In genomic region chr1:19384772-19385187, GRCh38 we compare ENCODE assay signal across 13 cellular contexts.
DNase-seq lines count a peak whose midpoint lies in the region; TF ChIP-seq lines count a peak whose summit lies in the region.
"Had no signal": no experiment of that assay in that cellular context is flagged by ENCODE, and none has a peak within 500 bp of the region (broad histone marks: within the 10 kb centered on the region; RNA-seq: fewer than 3 reads in every experiment).

No MANE protein-coding gene starts in this region.

- TF ChIP-seq POLR2A in Peyer's patch (IDR thresholded peaks at IDR 0.05) = peak in 1 of 2 donors; percentile 11

- H2AK5ac ChIP-seq in H9 (ENCODE audit: insufficient read length, low read length) = no peak overlapping the region

- no peak overlapping the region for H2BK120ac ChIP-seq in H9 (ENCODE audit: low read depth, low read length, poor library complexity, severe bottlenecking)

- POLR2A ChIA-PET in CD4-positive, alpha-beta memory T cell (lab: Charles Lee; ENCODE audit: partially characterized antibody) = interaction anchor here (0.9 kb wide), 1 partner anchor 92 kb away, joined by 3 read pairs; no protein-coding TSS in a partner anchor

- peaks cover 8% of the 10 kb centered on the region for H3K79me1 ChIP-seq in H9 (ENCODE audit: insufficient read depth, low read depth, low read length, poor library complexity, severe bottlenecking)

- H3K18ac ChIP-seq in H9 (ENCODE audit: insufficient read length, low read depth, low read length) = no peak overlapping the region

- 77% methylated on average over 7 of the region's 7 CpGs for WGBS in hepatocyte (ENCODE audit: low lambda C conversion rate, missing lambda C conversion rate)
- WGBS in H9 (ENCODE audit: extremely low coverage, insufficient read length, low lambda C conversion rate) = no CpG with 5 or more reads among the region's 7 CpGs

- H4K5ac ChIP-seq in H9 (ENCODE audit: insufficient read length, low read depth, low read length) = no peak overlapping the region

- no peak for DNase-seq in CD4-positive, alpha-beta memory T cell
- peak in 2 of 3 donors; percentile 60 to 85 for DNase-seq in Peyer's patch
- peak; percentile 78 for DNase-seq in hepatocyte (ENCODE audit: low spot score)
- no peak for DNase-seq in activated gamma-delta T cell treated with Interleukin-2 at 50 U/mL for 16 hours
- DNase-seq in occipital lobe (lab: John Stamatoyannopoulos, UW) = no peak
- DNase-seq in COLO829 (ENCODE audit: low spot score) = no peak
- no peak for DNase-seq in H9
- DNase-seq: central memory CD4-positive, alpha-beta T cell; DND-41; SHP77 treated with DMSO at 0.1 percent for 48 hours had no signal

- intact Hi-C loops in CD4-positive, alpha-beta memory T cell (cut with micrococcal nuclease) = no loop called here

- H3K4ac ChIP-seq in H9 (ENCODE audit: low read depth, low read length) = no peak overlapping the region

- H3K4me1 ChIP-seq in CD4-positive, alpha-beta memory T cell (ENCODE audit: insufficient read depth, low read length) = peaks cover 28% of the 10 kb centered on the region
- H3K4me1 ChIP-seq in Peyer's patch (peaks cover 0 to 53% (median 5%) of the 10 kb centered on the region in 4 donors), hepatocyte (ENCODE audit: insufficient read depth) (peaks cover 40% of the 10 kb centered on the region), rectal smooth muscle tissue (ENCODE audit: control insufficient read depth, insufficient read depth, low read length) (peaks cover 18% of the 10 kb centered on the region), H9 (ENCODE audit: insufficient read depth, low read length) (no peaks in the 10 kb centered on the region)

- H3K36me3 ChIP-seq in CD4-positive, alpha-beta memory T cell (ENCODE audit: insufficient read depth, low read length) = peaks cover 46% of the 10 kb centered on the region
- H3K36me3 ChIP-seq in Peyer's patch = peaks cover 0 to 35% (median 0%) of the 10 kb centered on the region in 3 donors
- no peaks in the 10 kb centered on the region for H3K36me3 ChIP-seq in hepatocyte (replicated peaks; ENCODE audit: insufficient read depth, low read depth)
- H3K36me3 ChIP-seq in rectal smooth muscle tissue (ENCODE audit: control insufficient read depth, insufficient read depth, low read length) = peaks cover 20% of the 10 kb centered on the region

- H2BK12ac ChIP-seq in H9 (ENCODE audit: insufficient read length, low read depth, low read length) = no peak overlapping the region

- H2BK20ac ChIP-seq in H9 (ENCODE audit: low read depth, low read length, poor library complexity, severe bottlenecking) = no peak overlapping the region

- peaks cover 32 to 71% (median 41%) of the 10 kb centered on the region in 4 donors for H3K4me1 Mint-ChIP-seq in CD4-positive, alpha-beta memory T cell
- no peaks in the 10 kb centered on the region for H3K4me1 Mint-ChIP-seq in H9

- H3K79me2 ChIP-seq in hepatocyte = peaks cover 38% of the 10 kb centered on the region
- H3K79me2 ChIP-seq in H9 (ENCODE audit: insufficient read depth, low read length) = peaks cover 9% of the 10 kb centered on the region

- no peak overlapping the region for H4K8ac ChIP-seq in H9 (replicated peaks; ENCODE audit: insufficient read length, low read depth, low read length)

- no peak overlapping the region for H3K27ac ChIP-seq in CD4-positive, alpha-beta memory T cell (ENCODE audit: low read depth, low read length)
- H3K27ac ChIP-seq in Peyer's patch = peak overlapping the region in 3 of 4 donors; percentile 40 to 94 (median 82)
- H3K27ac ChIP-seq in hepatocyte = peak overlapping the region; percentile 95
- H3K27ac ChIP-seq in rectal smooth muscle tissue (ENCODE audit: low read depth, low read length) = peak overlapping the region; percentile 58
- H3K27ac ChIP-seq in H9 (ENCODE audit: insufficient read length, low read depth, low read length) = no peak overlapping the region

- no peak overlapping the region for H3T11ph ChIP-seq in H9 (ENCODE audit: low read length)

- H3K4me2 ChIP-seq in hepatocyte (peak overlapping the region; percentile 59), H9 (ENCODE audit: insufficient read depth, insufficient read length, low read length) (no peak overlapping the region)

- no peaks in the 10 kb centered on the region for H3K9me3 Mint-ChIP-seq in CD4-positive, alpha-beta memory T cell
- H3K9me3 Mint-ChIP-seq in H9 = no peaks in the 10 kb centered on the region

- H3K14ac ChIP-seq in H9 (ENCODE audit: insufficient read depth, low read length) = no peak overlapping the region

- no peaks in the 10 kb centered on the region for H3K23me2 ChIP-seq in H9 (ENCODE audit: insufficient read length, low read depth, low read length, poor library complexity, severe bottlenecking)

- peaks cover 18 to 49% of the 10 kb centered on the region in 2 donors for H3K36me3 Mint-ChIP-seq in CD4-positive, alpha-beta memory T cell
- H3K36me3 Mint-ChIP-seq in H9 (ENCODE audit: insufficient read depth in 1 of 3, low read depth in 3 of 3) = peaks cover 14 to 47% (median 27%) of the 10 kb centered on the region in 3 experiments; a peak in 6 of 7 replicates

- no peak overlapping the region for H4K91ac ChIP-seq in H9 (ENCODE audit: insufficient read length, low read depth, low read length)

- H3K4me3 ChIP-seq in CD4-positive, alpha-beta memory T cell (ENCODE audit: low read length in 2 of 2) = no peak overlapping the region
- H3K4me3 ChIP-seq in Peyer's patch (peak overlapping the region in 1 of 4 donors; percentile 18), hepatocyte (no peak overlapping the region), rectal smooth muscle tissue (ENCODE audit: low read length) (no peak overlapping the region)

- TF ChIP-seq CTCF in Peyer's patch (IDR thresholded peaks at IDR 0.05) = no peak
- TF ChIP-seq CTCF in hepatocyte (IDR thresholded peaks at IDR 0.05; ENCODE audit: poor library complexity) = no peak
- no peak for TF ChIP-seq CTCF in H9 (conservative IDR thresholded peaks at IDR 0.05)

- H2AFZ ChIP-seq in hepatocyte (no peak overlapping the region), H9 (ENCODE audit: low read length) (no peak overlapping the region)

- peak overlapping the region in 5 of 7 donors; percentile 9 to 58 (median 50) for H3K27ac Mint-ChIP-seq in CD4-positive, alpha-beta memory T cell
- H3K27ac Mint-ChIP-seq in H9 = 0 out of 7 replicates have a peak overlapping the region, but pooled peaks of 1 of the 3 experiments have one; percentile 30
- H3K27ac Mint-ChIP-seq: B cell had no signal

- no peaks in the 10 kb centered on the region for H3K27me3 ChIP-seq in CD4-positive, alpha-beta memory T cell (ENCODE audit: insufficient read depth, low read length)
- no peaks in the 10 kb centered on the region for H3K27me3 ChIP-seq in Peyer's patch
- H3K27me3 ChIP-seq in hepatocyte = no peaks in the 10 kb centered on the region
- no peaks in the 10 kb centered on the region for H3K27me3 ChIP-seq in rectal smooth muscle tissue (ENCODE audit: control insufficient read depth, insufficient read depth, low read length)
- no peaks in the 10 kb centered on the region for H3K27me3 ChIP-seq in H9 (ENCODE audit: insufficient read depth, low read length)
- H3K27me3 ChIP-seq: heart left ventricle had no signal

- no peak overlapping the region for H2BK5ac ChIP-seq in H9 (ENCODE audit: insufficient read length, low read length)

- H3K9me3 ChIP-seq in CD4-positive, alpha-beta memory T cell (ENCODE audit: control insufficient read depth in 1 of 2, low read length in 2 of 2) = no peaks in the 10 kb centered on the region
- no peaks in the 10 kb centered on the region for H3K9me3 ChIP-seq in Peyer's patch
- no peaks in the 10 kb centered on the region for H3K9me3 ChIP-seq in hepatocyte (ENCODE audit: low read depth)
- H3K9me3 ChIP-seq in H9 (ENCODE audit: control insufficient read depth, low read depth, low read length) = no peaks in the 10 kb centered on the region
- H3K9me3 ChIP-seq: heart left ventricle had no signal

- H3K56ac ChIP-seq in H9 (ENCODE audit: insufficient read length, low read depth, low read length) = no peak overlapping the region

- no peaks in the 10 kb centered on the region for H3K27me3 Mint-ChIP-seq in CD4-positive, alpha-beta memory T cell
- no peaks in the 10 kb centered on the region; the same call in 1 of the 2 replicates for H3K27me3 Mint-ChIP-seq in H9 (ENCODE audit: low read depth)
- H3K27me3 Mint-ChIP-seq: B cell had no signal

- H3K9ac ChIP-seq in rectal smooth muscle tissue (ENCODE audit: low read length) (no peak overlapping the region), H9 (ENCODE audit: extremely low read depth, insufficient read length, low read length) (no peak overlapping the region)

- H4K20me1 ChIP-seq in hepatocyte (ENCODE audit: insufficient read depth, poor library complexity, severe bottlenecking) = no peaks in the 10 kb centered on the region
- no peaks in the 10 kb centered on the region for H4K20me1 ChIP-seq in H9 (ENCODE audit: control insufficient read depth, insufficient read depth, insufficient read length)

- no peaks in the 10 kb centered on the region for H3K9me2 ChIP-seq in hepatocyte (replicated peaks; ENCODE audit: insufficient read depth)

- H2BK15ac ChIP-seq in H9 (ENCODE audit: low read depth, low read length) = no peak overlapping the region

- CTCF ChIA-PET in CD4-positive, alpha-beta memory T cell (lab: Charles Lee; ENCODE audit: partially characterized antibody) = no interaction called here

- H3K4me3 Mint-ChIP-seq in CD4-positive, alpha-beta memory T cell = no peak overlapping the region
- no peak overlapping the region for H3K4me3 Mint-ChIP-seq in H9
- H3K4me3 Mint-ChIP-seq: B cell had no signal

- H3K23ac ChIP-seq in H9 (ENCODE audit: insufficient read length, low read depth, low read length) = no peak overlapping the region

Comparison
In these comparisons a context has a peak if more than half of its experiments do, and no peak if none do; other contexts are left out.
1. DNase-seq: peak in Peyer's patch (2 of 3) and hepatocyte (single experiment); none in CD4-positive, alpha-beta memory T cell (0 of 5), activated gamma-delta T cell treated with Interleukin-2 at 50 U/mL for 16 hours (single experiment), occipital lobe (single experiment), COLO829 (single experiment) and H9 (single experiment).
2. H3K27ac ChIP-seq: peak in Peyer's patch (3 of 4), hepatocyte (single experiment) and rectal smooth muscle tissue (single experiment); none in CD4-positive, alpha-beta memory T cell (single experiment) and H9 (single experiment).